Comparison of ENCODE assay signal across 1 cellular context in the genomic region with DNA sequence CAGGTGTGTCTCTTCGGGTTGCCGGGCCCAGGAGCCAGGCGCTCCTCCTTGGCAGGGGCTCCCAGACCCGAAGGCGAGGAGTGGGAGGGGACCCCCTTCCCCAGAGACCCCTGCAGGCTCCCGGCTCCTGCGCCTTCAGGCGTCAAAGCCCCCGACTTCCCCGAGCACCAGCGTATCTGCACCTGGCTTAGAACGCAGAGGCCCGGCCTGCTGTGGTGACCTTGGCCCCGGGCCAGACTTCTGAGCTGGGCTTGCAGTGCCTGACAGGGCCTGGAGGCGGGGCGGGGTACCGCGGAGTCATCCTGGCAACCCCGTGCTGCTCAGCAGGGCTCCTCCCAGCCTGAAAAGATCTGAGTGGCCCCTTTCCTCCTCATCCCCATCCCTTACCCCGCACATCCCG.
TF ChIP-seq lines count a peak whose summit lies in the region.

No MANE protein-coding gene starts in this region.

TF ChIP-seq in H1, 55 proteins besides CTCF, POLR2A, EP300 and RAD21 (continued from another document):
- TF ChIP-seq, protein P1, sequence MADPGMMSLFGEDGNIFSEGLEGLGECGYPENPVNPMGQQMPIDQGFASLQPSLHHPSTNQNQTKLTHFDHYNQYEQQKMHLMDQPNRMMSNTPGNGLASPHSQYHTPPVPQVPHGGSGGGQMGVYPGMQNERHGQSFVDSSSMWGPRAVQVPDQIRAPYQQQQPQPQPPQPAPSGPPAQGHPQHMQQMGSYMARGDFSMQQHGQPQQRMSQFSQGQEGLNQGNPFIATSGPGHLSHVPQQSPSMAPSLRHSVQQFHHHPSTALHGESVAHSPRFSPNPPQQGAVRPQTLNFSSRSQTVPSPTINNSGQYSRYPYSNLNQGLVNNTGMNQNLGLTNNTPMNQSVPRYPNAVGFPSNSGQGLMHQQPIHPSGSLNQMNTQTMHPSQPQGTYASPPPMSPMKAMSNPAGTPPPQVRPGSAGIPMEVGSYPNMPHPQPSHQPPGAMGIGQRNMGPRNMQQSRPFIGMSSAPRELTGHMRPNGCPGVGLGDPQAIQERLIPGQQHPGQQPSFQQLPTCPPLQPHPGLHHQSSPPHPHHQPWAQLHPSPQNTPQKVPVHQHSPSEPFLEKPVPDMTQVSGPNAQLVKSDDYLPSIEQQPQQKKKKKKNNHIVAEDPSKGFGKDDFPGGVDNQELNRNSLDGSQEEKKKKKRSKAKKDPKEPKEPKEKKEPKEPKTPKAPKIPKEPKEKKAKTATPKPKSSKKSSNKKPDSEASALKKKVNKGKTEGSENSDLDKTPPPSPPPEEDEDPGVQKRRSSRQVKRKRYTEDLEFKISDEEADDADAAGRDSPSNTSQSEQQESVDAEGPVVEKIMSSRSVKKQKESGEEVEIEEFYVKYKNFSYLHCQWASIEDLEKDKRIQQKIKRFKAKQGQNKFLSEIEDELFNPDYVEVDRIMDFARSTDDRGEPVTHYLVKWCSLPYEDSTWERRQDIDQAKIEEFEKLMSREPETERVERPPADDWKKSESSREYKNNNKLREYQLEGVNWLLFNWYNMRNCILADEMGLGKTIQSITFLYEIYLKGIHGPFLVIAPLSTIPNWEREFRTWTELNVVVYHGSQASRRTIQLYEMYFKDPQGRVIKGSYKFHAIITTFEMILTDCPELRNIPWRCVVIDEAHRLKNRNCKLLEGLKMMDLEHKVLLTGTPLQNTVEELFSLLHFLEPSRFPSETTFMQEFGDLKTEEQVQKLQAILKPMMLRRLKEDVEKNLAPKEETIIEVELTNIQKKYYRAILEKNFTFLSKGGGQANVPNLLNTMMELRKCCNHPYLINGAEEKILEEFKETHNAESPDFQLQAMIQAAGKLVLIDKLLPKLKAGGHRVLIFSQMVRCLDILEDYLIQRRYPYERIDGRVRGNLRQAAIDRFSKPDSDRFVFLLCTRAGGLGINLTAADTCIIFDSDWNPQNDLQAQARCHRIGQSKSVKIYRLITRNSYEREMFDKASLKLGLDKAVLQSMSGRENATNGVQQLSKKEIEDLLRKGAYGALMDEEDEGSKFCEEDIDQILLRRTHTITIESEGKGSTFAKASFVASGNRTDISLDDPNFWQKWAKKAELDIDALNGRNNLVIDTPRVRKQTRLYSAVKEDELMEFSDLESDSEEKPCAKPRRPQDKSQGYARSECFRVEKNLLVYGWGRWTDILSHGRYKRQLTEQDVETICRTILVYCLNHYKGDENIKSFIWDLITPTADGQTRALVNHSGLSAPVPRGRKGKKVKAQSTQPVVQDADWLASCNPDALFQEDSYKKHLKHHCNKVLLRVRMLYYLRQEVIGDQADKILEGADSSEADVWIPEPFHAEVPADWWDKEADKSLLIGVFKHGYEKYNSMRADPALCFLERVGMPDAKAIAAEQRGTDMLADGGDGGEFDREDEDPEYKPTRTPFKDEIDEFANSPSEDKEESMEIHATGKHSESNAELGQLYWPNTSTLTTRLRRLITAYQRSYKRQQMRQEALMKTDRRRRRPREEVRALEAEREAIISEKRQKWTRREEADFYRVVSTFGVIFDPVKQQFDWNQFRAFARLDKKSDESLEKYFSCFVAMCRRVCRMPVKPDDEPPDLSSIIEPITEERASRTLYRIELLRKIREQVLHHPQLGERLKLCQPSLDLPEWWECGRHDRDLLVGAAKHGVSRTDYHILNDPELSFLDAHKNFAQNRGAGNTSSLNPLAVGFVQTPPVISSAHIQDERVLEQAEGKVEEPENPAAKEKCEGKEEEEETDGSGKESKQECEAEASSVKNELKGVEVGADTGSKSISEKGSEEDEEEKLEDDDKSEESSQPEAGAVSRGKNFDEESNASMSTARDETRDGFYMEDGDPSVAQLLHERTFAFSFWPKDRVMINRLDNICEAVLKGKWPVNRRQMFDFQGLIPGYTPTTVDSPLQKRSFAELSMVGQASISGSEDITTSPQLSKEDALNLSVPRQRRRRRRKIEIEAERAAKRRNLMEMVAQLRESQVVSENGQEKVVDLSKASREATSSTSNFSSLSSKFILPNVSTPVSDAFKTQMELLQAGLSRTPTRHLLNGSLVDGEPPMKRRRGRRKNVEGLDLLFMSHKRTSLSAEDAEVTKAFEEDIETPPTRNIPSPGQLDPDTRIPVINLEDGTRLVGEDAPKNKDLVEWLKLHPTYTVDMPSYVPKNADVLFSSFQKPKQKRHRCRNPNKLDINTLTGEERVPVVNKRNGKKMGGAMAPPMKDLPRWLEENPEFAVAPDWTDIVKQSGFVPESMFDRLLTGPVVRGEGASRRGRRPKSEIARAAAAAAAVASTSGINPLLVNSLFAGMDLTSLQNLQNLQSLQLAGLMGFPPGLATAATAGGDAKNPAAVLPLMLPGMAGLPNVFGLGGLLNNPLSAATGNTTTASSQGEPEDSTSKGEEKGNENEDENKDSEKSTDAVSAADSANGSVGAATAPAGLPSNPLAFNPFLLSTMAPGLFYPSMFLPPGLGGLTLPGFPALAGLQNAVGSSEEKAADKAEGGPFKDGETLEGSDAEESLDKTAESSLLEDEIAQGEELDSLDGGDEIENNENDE (IDR thresholded peaks at IDR 0.05; ENCODE audit: insufficient replicate concordance, low read length), result no peak
